ENCODE assay signal across 8 cellular contexts in genomic region chr11:66282468-66283455, GRCh38. TPM values are rescaled to one million over a fixed set of nuclear protein-coding genes. Genes with fewer than 3 reads are reported as not detected.
DNase-seq lines count a peak whose midpoint lies in the region; ATAC-seq, FAIRE-seq and TF ChIP-seq lines count a peak whose summit lies in the region.

No MANE protein-coding gene starts in this region.

- peaks cover 0 to 1% of the 10 kb centered on the region in 2 experiments; a peak in 1 of 4 replicates for H3K79me2 ChIP-seq in H1 (ENCODE audit: control insufficient read depth in 1 of 2, insufficient read depth in 2 of 2, low read length in 2 of 2)

- CTCF ChIA-PET in H1 (lab: Charles Lee; ENCODE audit: partially characterized antibody): interaction anchor here (0.6 to 5.2 kb wide), 26 partner anchors 8 to 1434 kb away, joined by 3 to 48 read pairs (median 4); partner anchors contain the start of genes RAB1B, RIN1 and TMEM151A

- H2BK20ac ChIP-seq in H1 (ENCODE audit: low read length): no peak overlapping the region

- H2BK5ac ChIP-seq in H1 (ENCODE audit: low read depth, low read length): no peak overlapping the region

- no peak overlapping the region for H3K56ac ChIP-seq in H1 (replicated peaks; ENCODE audit: insufficient read length, low read depth, low read length)

- TF ChIP-seq POLR2A in H1 (IDR thresholded peaks at IDR 0.05; ENCODE audit: control extremely low read depth in 1 of 2, low read depth in 2 of 2, low read length in 2 of 2): 0 out of 3 replicates have a peak, but pooled peaks of 1 of the 2 experiments have one; percentile 28

- TF ChIP-seq RAD21 in H1 (IDR thresholded peaks at IDR 0.05 in 1 of 2, conservative IDR thresholded peaks at IDR 0.05 in 1 of 2; ENCODE audit: low read depth in 2 of 2, low read length in 2 of 2): peak; percentile 55 to 72

- no peak overlapping the region for H3K4me3 ChIP-seq in HUES48 (ENCODE audit: low read depth, low read length)
- no peak overlapping the region; a peak in 2 of 8 replicates for H3K4me3 ChIP-seq in H1 (ENCODE audit: extremely low read depth in 1 of 4, insufficient read depth in 2 of 4, low read depth in 3 of 4, low read length in 4 of 4)

- peak; percentile 79 for ATAC-seq in GM21423 (IDR thresholded peaks at IDR 0.05; ENCODE audit: unreplicated experiment)

- TF ChIP-seq CTCF in D721Med (IDR thresholded peaks at IDR 0.05; ENCODE audit: insufficient read depth, missing control alignments): peak; percentile 70
- TF ChIP-seq CTCF in H1 (IDR thresholded peaks at IDR 0.05; ENCODE audit: control extremely low read depth in 1 of 3, insufficient read depth in 1 of 3, low read depth in 1 of 3, low read length in 3 of 3): peak; percentile 91 to 95 (median 95)

- POLR2A ChIA-PET in H1 (lab: Charles Lee; ENCODE audit: partially characterized antibody): interaction anchor here (0.7 to 7.9 kb wide), 13 partner anchors 9 to 81 kb away, joined by 3 to 125 read pairs (median 4); partner anchors contain the start of genes B4GAT1, BRMS1, RAB1B and TMEM151A

- no peak overlapping the region for H3K18ac ChIP-seq in H1 (ENCODE audit: extremely low read depth, low read length)

- no peak overlapping the region for H2AK5ac ChIP-seq in H1 (ENCODE audit: low read depth, low read length)

- FAIRE-seq in D721Med (lab: Jason Lieb, UNC) (no peak), H1 (lab: Jason Lieb, UNC) (peak; percentile 71)

- H3K4me2 ChIP-seq in H1 (ENCODE audit: insufficient read depth in 1 of 2, low read depth in 2 of 2, low read length in 2 of 2): peak overlapping the region in 1 of 2 experiments; percentile 47; a peak in 1 of 4 replicates

- H3K27ac ChIP-seq in HUES48 (ENCODE audit: low read depth, low read length) (peak overlapping the region; percentile 60), H1 (ENCODE audit: low read depth, low read length) (no peak overlapping the region; the same call in 1 of the 2 replicates)

- peaks cover 9 to 26% of the 10 kb centered on the region in 2 experiments for H4K20me1 ChIP-seq in H1 (replicated peaks in 1 of 2; ENCODE audit: control insufficient read depth in 1 of 2, insufficient read depth in 2 of 2, low read length in 2 of 2)

- WGBS in H1 (ENCODE audit: extremely low coverage in 1 of 2, insufficient coverage in 1 of 2, insufficient read length in 1 of 2, insufficient replicate concordance in 2 of 2, low coverage in 1 of 2, low lambda C conversion rate in 2 of 2, missing lambda C conversion rate in 1 of 2), 2 experiments: 26% methylated on average over 28 of the region's 35 CpGs; no CpG with 5 or more reads in 1 of the 2 experiments

- no peak overlapping the region for H3K9ac ChIP-seq in HUES48 (ENCODE audit: low read depth, low read length)
- no peak overlapping the region for H3K9ac ChIP-seq in H1 (replicated peaks in 1 of 4; ENCODE audit: extremely low read depth in 1 of 4, low read depth in 3 of 4, low read length in 3 of 4)

- H3K27me3 ChIP-seq in HUES48 (ENCODE audit: control insufficient read depth, insufficient read depth, low read length): no peaks in the 10 kb centered on the region
- peaks cover 0 to 4% (median under 1%) of the 10 kb centered on the region in 4 experiments; a peak in 2 of 7 replicates for H3K27me3 ChIP-seq in H1 (replicated peaks in 1 of 4; ENCODE audit: control insufficient read depth in 3 of 4, extremely low read depth in 1 of 4, insufficient read depth in 3 of 4, low read length in 3 of 4)

- no peak overlapping the region for H4K91ac ChIP-seq in H1 (replicated peaks; ENCODE audit: insufficient read length, low read length)

- H2AFZ ChIP-seq in H1 (ENCODE audit: low read length): no peak overlapping the region

- H2BK120ac ChIP-seq in H1 (replicated peaks; ENCODE audit: low read depth, low read length): no peak overlapping the region

- peak in 1 of 2 experiments; percentile 23; a peak in 2 of 3 replicates for TF ChIP-seq EP300 in H1 (IDR thresholded peaks at IDR 0.05; ENCODE audit: borderline replicate concordance in 1 of 2, low read depth in 2 of 2, low read length in 2 of 2)

- peaks cover 9% of the 10 kb centered on the region for H3K4me1 ChIP-seq in HUES48 (ENCODE audit: control insufficient read depth, insufficient read depth, low read length)
- H3K4me1 ChIP-seq in H1 (replicated peaks in 1 of 4; ENCODE audit: control insufficient read depth in 3 of 4, insufficient read depth in 4 of 4, low read length in 3 of 4): peaks cover 0 to 16% (median 13%) of the 10 kb centered on the region in 4 experiments; a peak in 5 of 7 replicates

- H3K4ac ChIP-seq in H1 (replicated peaks; ENCODE audit: insufficient read length, low read depth, low read length): no peak overlapping the region

- no peak overlapping the region for H4K5ac ChIP-seq in H1 (ENCODE audit: insufficient read length, low read depth, low read length)

- H2BK12ac ChIP-seq in H1 (ENCODE audit: low read depth, low read length): no peak overlapping the region

- no peak overlapping the region for H2BK15ac ChIP-seq in H1 (ENCODE audit: low read length)

- H4K8ac ChIP-seq in H1 (ENCODE audit: extremely low read depth, insufficient read depth, low read length): no peak overlapping the region

- H3K23me2 ChIP-seq in H1 (ENCODE audit: low read depth, low read length): peaks cover 1% of the 10 kb centered on the region; the same call in 1 of the 2 replicates

- H3K23ac ChIP-seq in H1 (ENCODE audit: insufficient read length): no peak overlapping the region

- no peak overlapping the region for H3K14ac ChIP-seq in H1 (ENCODE audit: insufficient read length)

- peaks cover 5% of the 10 kb centered on the region for H3K79me1 ChIP-seq in H1 (ENCODE audit: low read depth, low read length)

- peaks cover 19% of the 10 kb centered on the region for H3K36me3 ChIP-seq in HUES48 (ENCODE audit: control insufficient read depth, insufficient read depth, low read length)
- H3K36me3 ChIP-seq in H1 (ENCODE audit: control insufficient read depth in 2 of 4, insufficient read depth in 4 of 4, low read length in 3 of 4): peaks cover 0 to 2% (median 0%) of the 10 kb centered on the region in 4 experiments; a peak in 1 of 8 replicates

- DNase-seq in D721Med (ENCODE audit: insufficient read length, low spot score) (peak; percentile 99), NOMO-1 treated with DMSO at 0.1 percent for 48 hours (lab: John Stamatoyannopoulos, UW; ENCODE audit: unreplicated experiment) (peak; percentile 96), H1 (ENCODE audit: low read depth in 1 of 2, low spot score in 2 of 2) (peak; percentile 93 to 100), mesenteric fat pad (ENCODE audit: low spot score) (peak; percentile 100)
- DNase-seq in activated CD8-positive, alpha-beta memory T cell treated with anti-CD3 and anti-CD28 coated beads for 48 hours (ENCODE audit: low read depth in 2 of 3, low spot score in 2 of 3): peak; percentile 96 to 99 (median 98)
- DNase-seq in stimulated activated CD8-positive, alpha-beta memory T cell treated with anti-CD3 and anti-CD28 coated beads, Interleukin-2, amount 100 ng/mL, for 1 hour (ENCODE audit: low read depth in 2 of 2): peak; percentile 99

- H3K9me3 ChIP-seq in HUES48 (ENCODE audit: control insufficient read depth, insufficient read depth, low read length): no peaks in the 10 kb centered on the region
- no peaks in the 10 kb centered on the region for H3K9me3 ChIP-seq in H1 (ENCODE audit: insufficient read depth in 2 of 2, low read depth in 1 of 2, low read length in 1 of 2)

RNA-seq across cellular contexts. Expression of gene CNIH2, which starts 4.8 kb away (rescaled TPM):
- total RNA-seq in H1 (2021; fragmentation: NEBNext Ultra II Directional; extraction: Animal tissue kit (Norgen Biotek cat#: 25700)): 15.8 and 17.0 TPM in 2 replicates
- polyA plus RNA-seq in H1 (2011; rRNA removed): 11.6 and 12.5 TPM in 2 replicates
- polyA plus RNA-seq in H1 (2011; cell fraction: cytosol; rRNA removed): 5.5 TPM
- polyA plus RNA-seq in H1 (2011; cell fraction: nucleus; rRNA removed): 13.1 TPM
- 11.7 to 18.1 TPM (median 16.2 TPM) in 4 replicates for polyA plus RNA-seq in H1 (2012, experiment 1 of 2)
- polyA plus RNA-seq in H1 (2012, experiment 2 of 2): 12.4 TPM
- polyA plus RNA-seq in H1 (2013, experiment 1 of 2): 12.7 TPM
- 13.4 TPM for polyA plus RNA-seq in H1 (2013, experiment 2 of 2)
- 8.5 and 9.1 TPM in 2 replicates for polyA minus RNA-seq in H1 (2011; rRNA and poly(A)+ RNA removed)
- polyA minus RNA-seq in H1 (2011; cell fraction: cytosol; rRNA and poly(A)+ RNA removed): 11.6 TPM
- polyA minus RNA-seq in H1 (2011; cell fraction: nucleus; rRNA and poly(A)+ RNA removed): 5.0 TPM
- 0.55 TPM for total RNA-seq in mesenteric fat pad

RNA-seq across cellular contexts. Expression of gene YIF1A, which starts 6.2 kb away (rescaled TPM):
- total RNA-seq in H1 (2021; fragmentation: NEBNext Ultra II Directional; extraction: Animal tissue kit (Norgen Biotek cat#: 25700)): 70.1 and 75.9 TPM in 2 replicates
- 178 and 248 TPM in 2 replicates for polyA plus RNA-seq in H1 (2011; rRNA removed)
- polyA plus RNA-seq in H1 (2011; cell fraction: cytosol; rRNA removed): 106 TPM
- 184 TPM for polyA plus RNA-seq in H1 (2011; cell fraction: nucleus; rRNA removed)
- 50.7 to 118 TPM (median 101 TPM) in 4 replicates for polyA plus RNA-seq in H1 (2012, experiment 1 of 2)
- polyA plus RNA-seq in H1 (2012, experiment 2 of 2): 274 TPM
- polyA plus RNA-seq in H1 (2013, experiment 1 of 2): 179 TPM
- polyA plus RNA-seq in H1 (2013, experiment 2 of 2): 193 TPM
- 96.9 and 101 TPM in 2 replicates for polyA minus RNA-seq in H1 (2011; rRNA and poly(A)+ RNA removed)
- 80.4 TPM for polyA minus RNA-seq in H1 (2011; cell fraction: cytosol; rRNA and poly(A)+ RNA removed)
- 42.2 TPM for polyA minus RNA-seq in H1 (2011; cell fraction: nucleus; rRNA and poly(A)+ RNA removed)
- total RNA-seq in mesenteric fat pad: 81.7 TPM

RNA-seq across cellular contexts. Expression of gene TMEM151A, which starts 8.9 kb away (rescaled TPM):
- 2.4 and 3.2 TPM in 2 replicates for total RNA-seq in H1 (2021; fragmentation: NEBNext Ultra II Directional; extraction: Animal tissue kit (Norgen Biotek cat#: 25700))
- polyA plus RNA-seq in H1 (2011; rRNA removed): 3.2 and 4.5 TPM in 2 replicates
- polyA plus RNA-seq in H1 (2011; cell fraction: cytosol; rRNA removed): 2.2 TPM
- 2.4 TPM for polyA plus RNA-seq in H1 (2011; cell fraction: nucleus; rRNA removed)
- polyA plus RNA-seq in H1 (2012, experiment 1 of 2): 0.87 to 2.5 TPM (median 2.1 TPM) in 4 replicates
- 2.3 TPM for polyA plus RNA-seq in H1 (2012, experiment 2 of 2)
- polyA plus RNA-seq in H1 (2013, experiment 1 of 2): 3.7 TPM
- 4.0 TPM for polyA plus RNA-seq in H1 (2013, experiment 2 of 2)
- polyA minus RNA-seq in H1 (2011; rRNA and poly(A)+ RNA removed): 0.56 and 1.3 TPM in 2 replicates
- 1.8 TPM for polyA minus RNA-seq in H1 (2011; cell fraction: cytosol; rRNA and poly(A)+ RNA removed)
- 2.8 TPM for polyA minus RNA-seq in H1 (2011; cell fraction: nucleus; rRNA and poly(A)+ RNA removed)
- 0.19 TPM for total RNA-seq in mesenteric fat pad

RNA-seq across cellular contexts. Expression of gene RAB1B, which starts 14.3 kb away (rescaled TPM):
- total RNA-seq in H1 (2021; fragmentation: NEBNext Ultra II Directional; extraction: Animal tissue kit (Norgen Biotek cat#: 25700)): 100 and 106 TPM in 2 replicates
- 217 and 306 TPM in 2 replicates for polyA plus RNA-seq in H1 (2011; rRNA removed)
- 154 TPM for polyA plus RNA-seq in H1 (2011; cell fraction: cytosol; rRNA removed)
- 150 TPM for polyA plus RNA-seq in H1 (2011; cell fraction: nucleus; rRNA removed)
- polyA plus RNA-seq in H1 (2012, experiment 1 of 2): 83.5 to 116 TPM (median 115 TPM) in 4 replicates
- polyA plus RNA-seq in H1 (2012, experiment 2 of 2): 130 TPM
- polyA plus RNA-seq in H1 (2013, experiment 1 of 2): 89.8 TPM
- polyA plus RNA-seq in H1 (2013, experiment 2 of 2): 91.6 TPM
- polyA minus RNA-seq in H1 (2011; rRNA and poly(A)+ RNA removed): 110 and 111 TPM in 2 replicates
- polyA minus RNA-seq in H1 (2011; cell fraction: cytosol; rRNA and poly(A)+ RNA removed): 81.3 TPM
- 39.8 TPM for polyA minus RNA-seq in H1 (2011; cell fraction: nucleus; rRNA and poly(A)+ RNA removed)
- total RNA-seq in mesenteric fat pad: 138 TPM

RNA-seq across cellular contexts. Expression of gene KLC2, which starts 25.3 kb away (rescaled TPM):
- total RNA-seq in H1 (2021; fragmentation: NEBNext Ultra II Directional; extraction: Animal tissue kit (Norgen Biotek cat#: 25700)): 41.8 and 42.5 TPM in 2 replicates
- polyA plus RNA-seq in H1 (2011; rRNA removed): 17.3 and 28.6 TPM in 2 replicates
- polyA plus RNA-seq in H1 (2011; cell fraction: cytosol; rRNA removed): 20.5 TPM
- polyA plus RNA-seq in H1 (2011; cell fraction: nucleus; rRNA removed): 71.8 TPM
- polyA plus RNA-seq in H1 (2012, experiment 1 of 2): 31.1 to 40.5 TPM (median 38.8 TPM) in 4 replicates
- polyA plus RNA-seq in H1 (2012, experiment 2 of 2): 28.5 TPM
- 25.6 TPM for polyA plus RNA-seq in H1 (2013, experiment 1 of 2)
- polyA plus RNA-seq in H1 (2013, experiment 2 of 2): 23.0 TPM
- polyA minus RNA-seq in H1 (2011; rRNA and poly(A)+ RNA removed): 13.9 and 27.0 TPM in 2 replicates
- 20.8 TPM for polyA minus RNA-seq in H1 (2011; cell fraction: cytosol; rRNA and poly(A)+ RNA removed)
- polyA minus RNA-seq in H1 (2011; cell fraction: nucleus; rRNA and poly(A)+ RNA removed): 25.4 TPM
- total RNA-seq in mesenteric fat pad: 35.0 TPM

Comparison
In these comparisons a context has a peak if more than half of its experiments do, and no peak if none do; other contexts are left out.
1. RNA of gene CNIH2, which starts 4.8 kb away (total RNA-seq): 15.8 to 17.0 TPM in H1; 0.55 TPM in mesenteric fat pad (single experiment); every median in the first group is over 10 times any median in the second.
2. Peak in every context shown above with its lines, with median percentiles within 50 percentile points of each other: DNase-seq.